ENCODE assay signal across 23 cellular contexts in the genomic region with DNA sequence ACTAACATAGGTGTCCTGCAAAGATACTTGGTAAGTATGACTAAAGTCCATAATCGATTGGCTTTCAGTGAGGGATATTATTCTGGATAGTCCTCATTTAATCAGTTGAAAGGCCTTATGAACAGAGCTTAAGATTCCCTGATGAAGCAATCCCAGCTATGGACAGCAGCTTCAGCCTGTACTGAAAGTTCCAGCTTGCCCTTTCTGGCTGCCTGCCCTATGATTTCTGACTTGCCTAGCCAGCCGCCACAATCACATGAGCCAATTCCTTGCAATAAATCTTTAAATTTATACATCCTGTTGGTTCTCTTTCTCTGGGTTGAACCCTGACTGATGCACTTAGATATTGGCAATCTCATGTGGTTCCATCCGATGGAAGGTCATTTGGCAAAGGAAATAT.
DNase-seq lines count a peak whose midpoint lies in the region; ATAC-seq lines count a peak whose summit lies in the region.
"Had no signal": no experiment of that assay in that cellular context is flagged by ENCODE, and none has a peak within 500 bp of the region (broad histone marks: within the 10 kb centered on the region; RNA-seq: fewer than 3 reads in every experiment).

No MANE protein-coding gene starts in this region.

- H3K27me3 Mint-ChIP-seq in activated T-helper 17 cell treated with anti-CD3 and anti-CD28 coated beads, Interleukin-2, amount 50 U/mL, for 72 hours = no peaks in the 10 kb centered on the region
- H3K27me3 Mint-ChIP-seq: B cell had no signal

- no peak overlapping the region for H3K4me3 Mint-ChIP-seq in activated T-helper 17 cell treated with anti-CD3 and anti-CD28 coated beads, Interleukin-2, amount 50 U/mL, for 72 hours
- H3K4me3 Mint-ChIP-seq: B cell, CD14-positive monocyte had no signal

- DNase-seq in G401 (ENCODE audit: low spot score) (peak; percentile 38), MG63 (peak; percentile 61), cerebellar cortex (ENCODE audit: low spot score) (peak; percentile 11), left kidney (ENCODE audit: low read depth, low spot score) (peak; percentile 15), RKO (ENCODE audit: low spot score) (no peak)
- no peak for DNase-seq in stimulated activated CD4-positive, alpha-beta T cell treated with anti-CD3 and anti-CD28 coated beads, Interleukin-2, amount 100 ng/mL, for 48 hours
- DNase-seq: DMS53, GF-D8, MV-4-11, NCI-H1105 treated with DMSO at 0.1 percent for 48 hours, NCI-H2029 treated with DMSO at 0.1 percent for 48 hours, NCI-H2171, NCI-H345, NCI-H524 treated with DMSO at 0.1 percent for 48 hours, NCI-H82, SJCRH30 had no signal

- no peaks in the 10 kb centered on the region for H3K4me1 Mint-ChIP-seq in activated T-helper 17 cell treated with anti-CD3 and anti-CD28 coated beads, Interleukin-2, amount 50 U/mL, for 72 hours
- H3K4me1 Mint-ChIP-seq: B cell, CD14-positive monocyte had no signal

- H3K9me3 Mint-ChIP-seq in activated T-helper 17 cell treated with anti-CD3 and anti-CD28 coated beads, Interleukin-2, amount 50 U/mL, for 72 hours = peaks cover 11% of the 10 kb centered on the region
- H3K9me3 Mint-ChIP-seq: CD14-positive monocyte had no signal

- no peaks in the 10 kb centered on the region for H3K9me3 ChIP-seq in MG63
- H3K9me3 ChIP-seq: A549, SJCRH30 had no signal

- H3K4me3 ChIP-seq in MG63 = no peak overlapping the region
- H3K4me3 ChIP-seq: A549, K562, SJCRH30 had no signal

- in situ Hi-C loops in G401 (cut with HindIII; ENCODE audit: low sequenced_read_pairs) = no loop called here

- no peaks in the 10 kb centered on the region for H3K36me3 ChIP-seq in MG63
- H3K36me3 ChIP-seq: SJCRH30 had no signal

- no peak overlapping the region for H3K27ac Mint-ChIP-seq in activated T-helper 17 cell treated with anti-CD3 and anti-CD28 coated beads, Interleukin-2, amount 50 U/mL, for 72 hours
- H3K27ac Mint-ChIP-seq: B cell, CD14-positive monocyte had no signal

- no peak for ATAC-seq in activated T-helper 17 cell treated with anti-CD3 and anti-CD28 coated beads, Interleukin-2, amount 50 U/mL, for 72 hours (replicated peaks)
- ATAC-seq: A549, HepG2, K562, Panc1 had no signal

- H3K27me3 ChIP-seq in MG63 = no peaks in the 10 kb centered on the region

- H3K36me3 Mint-ChIP-seq in activated T-helper 17 cell treated with anti-CD3 and anti-CD28 coated beads, Interleukin-2, amount 50 U/mL, for 72 hours (ENCODE audit: low read depth) = no peaks in the 10 kb centered on the region
- H3K36me3 Mint-ChIP-seq: CD14-positive monocyte had no signal

Comparison
In these comparisons a context has a peak if more than half of its experiments do, and no peak if none do; other contexts are left out.
1. DNase-seq: peak in G401 (single experiment), MG63 (single experiment), cerebellar cortex (single experiment) and left kidney (single experiment); none in RKO (single experiment) and stimulated activated CD4-positive, alpha-beta T cell treated with anti-CD3 and anti-CD28 coated beads, Interleukin-2, amount 100 ng/mL, for 48 hours (0 of 2).